In the genomic region with DNA sequence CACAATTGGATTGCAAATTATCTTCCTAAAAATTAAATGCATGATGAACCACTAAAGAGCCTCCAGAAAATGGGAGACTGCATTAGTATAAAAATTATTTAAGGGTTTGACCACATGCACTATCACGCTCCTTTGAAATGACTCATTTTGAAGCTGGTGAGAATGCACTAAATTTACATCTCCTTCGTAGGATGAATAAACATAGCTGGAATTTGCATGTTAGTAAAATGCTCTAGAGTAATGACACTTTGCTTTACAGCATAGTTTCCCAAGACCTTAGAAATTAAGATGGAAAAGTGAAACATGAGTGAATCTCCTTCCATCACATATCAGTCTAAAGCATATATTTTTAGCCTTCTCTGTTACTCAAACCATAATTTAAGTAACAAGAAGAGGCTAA, we compare ENCODE assay signal across 23 cellular contexts. TPM values are rescaled to one million over a fixed set of nuclear protein-coding genes. Genes with fewer than 3 reads are reported as not detected.
DNase-seq lines count a peak whose midpoint lies in the region; ATAC-seq, FAIRE-seq and TF ChIP-seq lines count a peak whose summit lies in the region.
"Had no signal": no experiment of that assay in that cellular context is flagged by ENCODE, and none has a peak within 500 bp of the region (broad histone marks: within the 10 kb centered on the region; RNA-seq: fewer than 3 reads in every experiment).

No MANE protein-coding gene starts in this region.

- peak overlapping the region; percentile 82 for H3K27ac ChIP-seq in GM23248
- peak overlapping the region; percentile 80 for H3K27ac ChIP-seq in astrocyte (ENCODE audit: low read depth, low read length)
- H3K27ac ChIP-seq: hepatocyte, sigmoid colon, transverse colon had no signal

- H2AFZ ChIP-seq in GM23248 (peak overlapping the region; percentile 50), astrocyte (ENCODE audit: low read depth, low read length) (no peak overlapping the region)
- H2AFZ ChIP-seq: hepatocyte had no signal

- H3K9ac ChIP-seq in GM23248, result peak overlapping the region; percentile 27; the same call in 1 of the 2 replicates
- peak overlapping the region; percentile 42 for H3K9ac ChIP-seq in astrocyte (ENCODE audit: low read length)

- peak; percentile 95 for FAIRE-seq in astrocyte (lab: Jason Lieb, UNC)
- FAIRE-seq: A204.1, endothelial cell of umbilical vein, TTC549 had no signal

- H3K4me2 ChIP-seq in GM23248 (ENCODE audit: unreplicated experiment), result peak overlapping the region; percentile 43
- H3K4me2 ChIP-seq in astrocyte (ENCODE audit: low read length), result peak overlapping the region; percentile 54
- H3K4me2 ChIP-seq: hepatocyte had no signal

- DNase-seq in A172 (ENCODE audit: low spot score) (peak; percentile 63), GM23248 (peak; percentile 85), astrocyte (ENCODE audit: low read depth) (peak; percentile 92), foreskin fibroblast (peak; percentile 56 to 83), islet precursor cell (no peak), NCI-H2029 (lab: John Stamatoyannopoulos, UW) (no peak), activated T-cell treated with anti-CD3 and anti-CD28 coated beads for 4 hours (no peak)
- DNase-seq: activated CD4-positive, alpha-beta T cell treated with anti-CD3 and anti-CD28 coated beads, Interleukin-2, amount 50 U/mL, for 4 hours; activated naive CD8-positive, alpha-beta T cell treated with anti-CD3 and anti-CD28 coated beads, Interleukin-2, amount 10 ng/mL, durations not matched to agents 7 days and 5 days; activated T-cell treated with anti-CD3 and anti-CD28 coated beads, Interleukin-2, amount 50 U/mL, for 24 hours; Caco-2; NCI-H2029 treated with DMSO at 0.1 percent for 48 hours; NCI-H524 treated with DMSO at 0.1 percent for 48 hours; nucleus accumbens; OCI-M1; sigmoid colon; stimulated activated CD4-positive, alpha-beta T cell treated with anti-CD3 and anti-CD28 coated beads, Interleukin-4, amount 100 ng/mL, for 4 hours; transverse colon had no signal

- H4K20me1 ChIP-seq in GM23248 (ENCODE audit: insufficient read depth), result no peaks in the 10 kb centered on the region
- H4K20me1 ChIP-seq in astrocyte (ENCODE audit: insufficient read depth, low read length), result no peaks in the 10 kb centered on the region

- no peaks in the 10 kb centered on the region for H3K36me3 Mint-ChIP-seq in astrocyte (ENCODE audit: low read depth, unreplicated experiment)
- H3K36me3 Mint-ChIP-seq: activated naive CD8-positive, alpha-beta T cell treated with anti-CD3 and anti-CD28 coated beads, Interleukin-2, amount 10 ng/mL, durations not matched to agents 7 days and 5 days had no signal

- H3K79me2 ChIP-seq in GM23248 (ENCODE audit: insufficient read depth) (no peaks in the 10 kb centered on the region), astrocyte (ENCODE audit: insufficient read depth, low read length) (no peaks in the 10 kb centered on the region)
- H3K79me2 ChIP-seq: hepatocyte had no signal

- no peaks in the 10 kb centered on the region for H3K9me3 Mint-ChIP-seq in astrocyte (ENCODE audit: unreplicated experiment)
- H3K9me3 Mint-ChIP-seq: activated T-cell treated with anti-CD3 and anti-CD28 coated beads, Interleukin-2, amount 50 U/mL, for 24 hours had no signal

- H3K4me3 ChIP-seq in GM23248 (no peak overlapping the region), astrocyte (ENCODE audit: insufficient read depth, low read depth, low read length) (no peak overlapping the region), foreskin fibroblast (ENCODE audit: low read depth in 1 of 2, low read length in 2 of 2) (peak overlapping the region in 1 of 2 donors; percentile 89)
- H3K4me3 ChIP-seq: hepatocyte, sigmoid colon, transverse colon had no signal

- peaks cover 23% of the 10 kb centered on the region for H3F3A ChIP-seq in GM23248 (ENCODE audit: insufficient read depth)

- H3K9me2 ChIP-seq in GM23248 (ENCODE audit: insufficient read depth), result no peaks in the 10 kb centered on the region

- 13 to 14% methylated on average over 2 of the region's 2 CpGs for WGBS in GM23248 (ENCODE audit: low coverage in 1 of 2, low lambda C conversion rate in 2 of 2, missing lambda C conversion rate in 2 of 2), 2 experiments

- H3K27me3 Mint-ChIP-seq in astrocyte (ENCODE audit: low read depth, unreplicated experiment), result peaks cover 28% of the 10 kb centered on the region

- no peak for TF ChIP-seq CTCF in astrocyte (IDR thresholded peaks at IDR 0.05; ENCODE audit: insufficient read depth, low read depth, low read length)
- TF ChIP-seq CTCF in foreskin fibroblast (IDR thresholded peaks at IDR 0.05; ENCODE audit: low read depth, low read length), result no peak

- H3K27ac Mint-ChIP-seq in astrocyte (ENCODE audit: unreplicated experiment), result no peak overlapping the region
- H3K27ac Mint-ChIP-seq: activated naive CD8-positive, alpha-beta T cell treated with anti-CD3 and anti-CD28 coated beads, Interleukin-2, amount 10 ng/mL, durations not matched to agents 7 days and 5 days; activated T-cell treated with anti-CD3 and anti-CD28 coated beads, Interleukin-2, amount 50 U/mL, for 24 hours had no signal

- in situ Hi-C loops in GM23248 (cut with MboI), result no loop called here

- H3K27me3 ChIP-seq in GM23248 (replicated peaks; ENCODE audit: insufficient read depth), result no peaks in the 10 kb centered on the region
- H3K27me3 ChIP-seq in astrocyte (ENCODE audit: insufficient read depth, low read length), result no peaks in the 10 kb centered on the region
- H3K27me3 ChIP-seq: sigmoid colon had no signal

- no peak overlapping the region for H3K4me3 Mint-ChIP-seq in astrocyte (ENCODE audit: unreplicated experiment)
- H3K4me3 Mint-ChIP-seq: activated naive CD8-positive, alpha-beta T cell treated with anti-CD3 and anti-CD28 coated beads, Interleukin-2, amount 10 ng/mL, durations not matched to agents 7 days and 5 days; activated T-cell treated with anti-CD3 and anti-CD28 coated beads, Interleukin-2, amount 50 U/mL, for 24 hours had no signal

- no peak for ATAC-seq in HG02938 (IDR thresholded peaks at IDR 0.05; ENCODE audit: unreplicated experiment)

- peaks cover 12% of the 10 kb centered on the region for H3K4me1 ChIP-seq in GM23248 (ENCODE audit: insufficient read depth)
- H3K4me1 ChIP-seq in astrocyte (ENCODE audit: insufficient read depth, low read length), result peaks cover 22% of the 10 kb centered on the region
- H3K4me1 ChIP-seq: Caco-2 had no signal

- H3K9me3 ChIP-seq in GM23248 (ENCODE audit: low read depth) (no peaks in the 10 kb centered on the region), astrocyte (ENCODE audit: insufficient read depth, low read depth, low read length) (no peaks in the 10 kb centered on the region)
- H3K9me3 ChIP-seq: Caco-2, sigmoid colon, transverse colon had no signal

- H3K4me1 Mint-ChIP-seq in astrocyte (ENCODE audit: low read depth, unreplicated experiment), result no peaks in the 10 kb centered on the region
- H3K4me1 Mint-ChIP-seq: activated naive CD8-positive, alpha-beta T cell treated with anti-CD3 and anti-CD28 coated beads, Interleukin-2, amount 10 ng/mL, durations not matched to agents 7 days and 5 days had no signal

- H3K36me3 ChIP-seq in GM23248 (ENCODE audit: low read depth), result no peaks in the 10 kb centered on the region
- no peaks in the 10 kb centered on the region for H3K36me3 ChIP-seq in astrocyte (ENCODE audit: insufficient read depth, low read length)
- H3K36me3 ChIP-seq: sigmoid colon, transverse colon had no signal

RNA-seq across cellular contexts. Expression of a gene that starts 2.4 kb away (rescaled TPM):
- 0.29 and 0.57 TPM in 2 replicates for total RNA-seq in A172 (2014; rRNA removed; shearing (Covaris generic))
- total RNA-seq in GM23248 (2014; rRNA removed; shearing (Covaris generic)), result 1.7 and 1.8 TPM in 2 replicates
- polyA plus RNA-seq in GM23248 (2016; fragmentation: Nextera tagmentation; extraction: Ambion mirVana), result 0.61 and 0.79 TPM in 2 replicates
- 0.07 TPM in 2 replicates for total RNA-seq in astrocyte
- total RNA-seq: activated naive CD8-positive, alpha-beta T cell treated with anti-CD3 and anti-CD28 coated beads, Interleukin-2, amount 10 ng/mL, durations not matched to agents 7 days and 5 days; Caco-2; endothelial cell of umbilical vein had no signal
- polyA plus RNA-seq: endothelial cell of umbilical vein had no signal

Comparison
In these comparisons a context has a peak if more than half of its experiments do, and no peak if none do; other contexts are left out.
1. DNase-seq: peak in A172 (single experiment), GM23248 (single experiment), astrocyte (single experiment) and foreskin fibroblast (2 of 2); none in islet precursor cell (single experiment), NCI-H2029 (single experiment) and activated T-cell treated with anti-CD3 and anti-CD28 coated beads for 4 hours (single experiment).